In the genomic region with DNA sequence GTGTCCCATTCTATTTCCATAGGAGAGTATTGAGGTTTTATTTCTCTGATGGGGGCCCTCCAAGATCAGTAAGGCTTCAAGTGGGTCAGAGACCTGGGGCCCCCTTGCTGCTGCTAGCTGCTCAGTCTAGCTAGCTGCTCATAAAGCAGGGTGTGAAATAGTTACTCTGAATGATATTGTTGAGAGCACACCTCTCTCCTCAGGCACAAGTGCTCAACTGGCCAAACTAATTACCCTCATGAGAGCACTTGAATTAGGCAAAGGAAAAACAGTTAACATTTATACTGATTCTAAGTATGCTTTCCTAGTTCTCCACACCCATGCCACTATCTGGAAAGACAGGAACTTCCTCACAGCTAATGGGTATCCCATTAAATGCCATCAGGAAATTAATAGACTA, we compare ENCODE assay signal across 34 cellular contexts. TPM values are rescaled to one million over a fixed set of nuclear protein-coding genes. Genes with fewer than 3 reads are reported as not detected.
"Had no signal": no experiment of that assay in that cellular context is flagged by ENCODE, and none has a peak within 500 bp of the region (broad histone marks: within the 10 kb centered on the region; RNA-seq: fewer than 3 reads in every experiment).

No MANE protein-coding gene starts in this region.

- DNase-seq: activated B cell treated with CpG ODN at 0.5 μM for 24 hours; activated CD4-positive, alpha-beta memory T cell treated with anti-CD3 and anti-CD28 coated beads for 36 hours; activated CD4-positive, alpha-beta T cell treated with anti-CD3 and anti-CD28 coated beads for 4 hours; activated CD4-positive, alpha-beta T cell treated with anti-CD3 and anti-CD28 coated beads, Interleukin-2, amount 10 ng/mL, durations not matched to agents 24 days and 14 days; activated CD4-positive, alpha-beta T cell treated with anti-CD3 and anti-CD28 coated beads, Interleukin-2, amount 50 U/mL, for 1 hour; activated CD4-positive, alpha-beta T cell treated with anti-CD3 and anti-CD28 coated beads, Interleukin-2, amount 50 U/mL, for 4 hours; activated CD4-positive, CD25-positive, alpha-beta regulatory T cell treated with anti-CD3 and anti-CD28 coated beads, Interleukin-2, amount 50 U/mL, for 72 hours; activated CD8-positive, alpha-beta memory T cell treated with anti-CD3 and anti-CD28 coated beads, Interleukin-2, amount 50 U/mL, for 4 hours; activated CD8-positive, alpha-beta T cell treated with anti-CD3 and anti-CD28 coated beads for 36 hours; activated effector memory CD4-positive, alpha-beta T cell treated with anti-CD3 and anti-CD28 coated beads, Interleukin-2, amount 50 U/mL, for 16 hours; activated gamma-delta T cell treated with Interleukin-2 at 50 U/mL for 16 hours; activated naive CD4-positive, alpha-beta T cell; activated naive CD4-positive, alpha-beta T cell treated with anti-CD3 and anti-CD28 coated beads for 36 hours; activated naive CD4-positive, alpha-beta T cell treated with anti-CD3 and anti-CD28 coated beads, Interleukin-2, amount 50 U/mL, for 16 hours; activated naive CD8-positive, alpha-beta T cell treated with anti-CD3 and anti-CD28 coated beads for 36 hours; activated T-cell treated with anti-CD3 and anti-CD28 coated beads for 4 hours; activated T-cell treated with anti-CD3 and anti-CD28 coated beads, Interleukin-2, amount 50 U/mL, for 1 hour; activated T-cell treated with anti-CD3 and anti-CD28 coated beads, Interleukin-2, amount 50 U/mL, for 4 hours; activated T-cell treated with anti-CD3 and anti-CD28 coated beads, Interleukin-2, amount 50 U/mL, for 72 hours; adrenal gland; amniotic stem cell; aorta; body of pancreas; brain microvascular endothelial cell; central memory CD4-positive, alpha-beta T cell; T-helper 2 cell; T-helper 9 cell had no signal

- H3K27ac ChIP-seq: adrenal gland, body of pancreas, brain microvascular endothelial cell, breast epithelium, VCaP had no signal

- H3K4me1 ChIP-seq: adrenal gland, body of pancreas, breast epithelium had no signal

- H3K4me3 ChIP-seq: adrenal gland, body of pancreas, breast epithelium had no signal

- H3K36me3 ChIP-seq: adrenal gland, brain microvascular endothelial cell, breast epithelium had no signal

- H3K9me3 ChIP-seq: adrenal gland, body of pancreas had no signal

- H3K27me3 ChIP-seq: adrenal gland, body of pancreas, brain microvascular endothelial cell, breast epithelium had no signal

- ATAC-seq: activated CD8-positive, alpha-beta T cell treated with anti-CD3 and anti-CD28 coated beads for 36 hours; activated naive CD4-positive, alpha-beta T cell treated with anti-CD3 and anti-CD28 coated beads, Interleukin-2, amount 50 U/mL, for 72 hours; activated T-cell treated with anti-CD3 and anti-CD28 coated beads, Interleukin-2, amount 50 U/mL, for 4 hours; activated T-cell treated with anti-CD3 and anti-CD28 coated beads, Interleukin-2, amount 50 U/mL, for 72 hours; activated T-helper 17 cell treated with anti-CD3 and anti-CD28 coated beads, Interleukin-2, amount 50 U/mL, for 72 hours; body of pancreas had no signal

RNA-seq across cellular contexts. Expression of a gene that starts 5.4 kb away (rescaled TPM):
- total RNA-seq: activated B cell treated with CpG ODN at 0.5 μM for 24 hours; activated CD4-positive, alpha-beta memory T cell treated with anti-CD3 and anti-CD28 coated beads for 36 hours; activated CD4-positive, alpha-beta T cell treated with anti-CD3 and anti-CD28 coated beads, Interleukin-2, amount 10 ng/mL, durations not matched to agents 24 days and 14 days; activated CD8-positive, alpha-beta memory T cell treated with anti-CD3 and anti-CD28 coated beads for 36 hours; activated CD8-positive, alpha-beta T cell treated with anti-CD3 and anti-CD28 coated beads for 36 hours; activated naive CD4-positive, alpha-beta T cell treated with anti-CD3 and anti-CD28 coated beads for 36 hours; activated naive CD4-positive, alpha-beta T cell treated with anti-CD3 and anti-CD28 coated beads, Interleukin-2, amount 50 U/mL, for 72 hours; activated naive CD8-positive, alpha-beta T cell treated with anti-CD3 and anti-CD28 coated beads for 36 hours; activated T-cell treated with anti-CD3 and anti-CD28 coated beads, Interleukin-2, amount 50 U/mL, for 72 hours; activated T-helper 1 cell treated with anti-CD3 and anti-CD28 coated beads, Interleukin-12 subunit alpha, Interleukin-12 subunit beta, Interleukin-2, Interleukin-4 antibody, amounts not matched to agents 30 ng/mL and 10 ng/mL and 1 ng/mL, durations not matched to agents 14 hours and 24 hours and 36 hours; astrocyte; breast epithelium had no signal

RNA-seq across cellular contexts. Expression of a gene that starts 45.1 kb away (rescaled TPM):
- total RNA-seq: activated B cell treated with CpG ODN at 0.5 μM for 24 hours; activated CD4-positive, alpha-beta memory T cell treated with anti-CD3 and anti-CD28 coated beads for 36 hours; activated CD4-positive, alpha-beta T cell treated with anti-CD3 and anti-CD28 coated beads, Interleukin-2, amount 10 ng/mL, durations not matched to agents 24 days and 14 days; activated CD8-positive, alpha-beta memory T cell treated with anti-CD3 and anti-CD28 coated beads for 36 hours; activated CD8-positive, alpha-beta T cell treated with anti-CD3 and anti-CD28 coated beads for 36 hours; activated naive CD4-positive, alpha-beta T cell treated with anti-CD3 and anti-CD28 coated beads for 36 hours; activated naive CD4-positive, alpha-beta T cell treated with anti-CD3 and anti-CD28 coated beads, Interleukin-2, amount 50 U/mL, for 72 hours; activated naive CD8-positive, alpha-beta T cell treated with anti-CD3 and anti-CD28 coated beads for 36 hours; activated T-cell treated with anti-CD3 and anti-CD28 coated beads, Interleukin-2, amount 50 U/mL, for 72 hours; activated T-helper 1 cell treated with anti-CD3 and anti-CD28 coated beads, Interleukin-12 subunit alpha, Interleukin-12 subunit beta, Interleukin-2, Interleukin-4 antibody, amounts not matched to agents 30 ng/mL and 10 ng/mL and 1 ng/mL, durations not matched to agents 14 hours and 24 hours and 36 hours; activated T-helper 17 cell treated with anti-CD3 and anti-CD28 coated beads, Interleukin-2, amount 50 U/mL, for 72 hours; astrocyte had no signal
